ENCODE assay signal across 17 cellular contexts in the genomic region with DNA sequence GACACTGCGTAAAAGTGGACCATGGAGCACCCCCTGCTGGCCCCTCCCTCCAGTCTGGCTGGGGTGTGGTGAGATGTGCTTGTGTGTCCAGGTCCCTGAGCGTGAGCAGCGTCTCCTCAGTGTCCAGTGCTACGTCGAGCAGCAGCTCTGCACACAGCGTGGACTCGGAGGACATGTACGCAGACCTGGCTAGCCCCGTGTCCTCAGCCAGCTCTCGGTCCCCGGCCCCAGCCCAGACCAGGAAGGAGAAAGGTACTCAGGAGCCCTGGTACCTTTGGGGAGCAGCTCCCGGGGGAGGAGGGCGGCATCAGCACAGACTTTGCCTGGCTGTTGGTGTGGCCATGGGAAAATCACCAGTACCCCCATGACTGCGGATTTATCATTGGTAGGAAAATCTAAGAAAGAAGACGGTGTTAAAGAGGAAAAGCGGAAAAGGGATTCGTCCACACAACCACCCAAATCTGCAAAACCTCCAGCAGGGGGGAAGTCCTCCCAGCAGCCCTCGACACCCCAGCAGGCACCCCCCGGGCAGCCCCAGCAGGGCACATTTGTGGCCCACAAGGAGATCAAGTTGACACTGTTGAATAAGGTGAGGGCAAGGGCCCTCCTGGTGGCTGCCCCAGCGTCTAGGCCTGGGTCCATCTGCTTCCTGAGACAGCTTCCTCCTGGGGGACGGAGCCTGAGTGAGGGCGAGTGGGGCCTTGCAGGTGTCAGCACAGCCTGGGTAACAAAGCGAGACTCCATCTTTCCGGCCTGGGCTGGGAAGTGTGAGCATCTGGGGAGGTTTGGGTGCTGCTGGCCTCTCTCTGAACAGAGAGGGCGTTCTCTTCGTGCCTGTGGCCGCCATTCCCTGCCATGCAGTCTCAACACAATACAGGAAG. TPM values are rescaled to one million over a fixed set of nuclear protein-coding genes. Genes with fewer than 3 reads are reported as not detected.
DNase-seq lines count a peak whose midpoint lies in the region; ATAC-seq, FAIRE-seq and TF ChIP-seq lines count a peak whose summit lies in the region.
"Had no signal": no experiment of that assay in that cellular context is flagged by ENCODE, and none has a peak within 500 bp of the region (broad histone marks: within the 10 kb centered on the region; RNA-seq: fewer than 3 reads in every experiment).

No MANE protein-coding gene starts in this region.

- TF ChIP-seq CTCF in DND-41 (IDR thresholded peaks at IDR 0.05; ENCODE audit: borderline replicate concordance, extremely low read depth, low read length, poor library complexity, severe bottlenecking) (peak; percentile 7), WTC11 (IDR thresholded peaks at IDR 0.05) (no peak), pancreas (IDR thresholded peaks at IDR 0.05) (no peak)

- CTCF ChIA-PET in WTC11 (lab: Charles Lee), result interaction anchor here (1.0 kb wide), 1 partner anchor 110 kb away, joined by 3 read pairs; no protein-coding TSS in a partner anchor

- intact Hi-C loops in pancreas (cut with DNase I), result no loop called here

- H3K4me3 Mint-ChIP-seq in WTC11, result no peak overlapping the region
- H3K4me3 Mint-ChIP-seq: activated CD4-positive, alpha-beta T cell treated with anti-CD3 and anti-CD28 coated beads for 36 hours; B cell; stimulated activated naive CD8-positive, alpha-beta T cell treated with anti-CD3 and anti-CD28 coated beads, Interleukin-15, Interleukin-2, amounts not matched to agents 100 ng/mL and 50 ng/mL, for 24 hours had no signal

- H2AFZ ChIP-seq in DND-41 (ENCODE audit: low read depth, low read length), result no peak overlapping the region

- peaks cover 24% of the 10 kb centered on the region for H4K20me1 ChIP-seq in DND-41 (ENCODE audit: insufficient read depth, low read length)

- no peak overlapping the region for H3K27ac ChIP-seq in DND-41 (ENCODE audit: low read length)
- no peak overlapping the region for H3K27ac ChIP-seq in pancreas
- H3K27ac ChIP-seq: colonic mucosa, vagina had no signal

- no peak for ATAC-seq in DND-41 (ENCODE audit: insufficient read depth, low read depth)
- no peak for ATAC-seq in WTC11
- no peak for ATAC-seq in pancreas
- ATAC-seq: activated CD4-positive, alpha-beta T cell treated with anti-CD3 and anti-CD28 coated beads for 36 hours; esophagus mucosa had no signal

- no peaks in the 10 kb centered on the region for H3K79me2 ChIP-seq in DND-41 (ENCODE audit: insufficient read depth, low read length)

- peak overlapping the region; percentile 53 for H3K27ac Mint-ChIP-seq in WTC11
- H3K27ac Mint-ChIP-seq: activated CD4-positive, alpha-beta T cell treated with anti-CD3 and anti-CD28 coated beads for 36 hours; B cell; stimulated activated naive CD8-positive, alpha-beta T cell treated with anti-CD3 and anti-CD28 coated beads, Interleukin-15, Interleukin-2, amounts not matched to agents 100 ng/mL and 50 ng/mL, for 24 hours had no signal

- H3K4me1 Mint-ChIP-seq in WTC11, result peaks cover 6% of the 10 kb centered on the region

- no peak overlapping the region for H3K4me3 ChIP-seq in DND-41 (ENCODE audit: low read depth in 1 of 2, low read length in 2 of 2)
- no peak overlapping the region for H3K4me3 ChIP-seq in pancreas
- H3K4me3 ChIP-seq: colonic mucosa, vagina had no signal

- POLR2A ChIA-PET in WTC11 (lab: Charles Lee), result no interaction called here

- H3K27me3 Mint-ChIP-seq in WTC11 (ENCODE audit: low read depth), result no peaks in the 10 kb centered on the region
- H3K27me3 Mint-ChIP-seq: activated CD4-positive, alpha-beta T cell treated with anti-CD3 and anti-CD28 coated beads for 36 hours; B cell; stimulated activated naive CD8-positive, alpha-beta T cell treated with anti-CD3 and anti-CD28 coated beads, Interleukin-15, Interleukin-2, amounts not matched to agents 100 ng/mL and 50 ng/mL, for 24 hours had no signal

- H3K4me1 ChIP-seq in DND-41 (ENCODE audit: insufficient read depth, low read length), result no peaks in the 10 kb centered on the region
- no peaks in the 10 kb centered on the region for H3K4me1 ChIP-seq in pancreas
- H3K4me1 ChIP-seq: colonic mucosa, vagina had no signal

- peaks cover 42% of the 10 kb centered on the region for H3K36me3 Mint-ChIP-seq in WTC11

- H3K4me2 ChIP-seq in DND-41 (ENCODE audit: insufficient read depth, low read length), result no peak overlapping the region

- 96 to 98% methylated on average over 27 of the region's 27 CpGs for WGBS in pancreas, 2 donors

- no peaks in the 10 kb centered on the region for H3K9me3 Mint-ChIP-seq in WTC11
- H3K9me3 Mint-ChIP-seq: stimulated activated naive CD8-positive, alpha-beta T cell treated with anti-CD3 and anti-CD28 coated beads, Interleukin-15, Interleukin-2, amounts not matched to agents 100 ng/mL and 50 ng/mL, for 24 hours had no signal

- FAIRE-seq in pancreas (lab: Jason Lieb, UNC), result no peak
- FAIRE-seq: small intestine had no signal

- DNase-seq in DND-41, result no peak
- DNase-seq in WTC11 (ENCODE audit: low spot score), result no peak
- DNase-seq in pancreas, result no peak
- DNase-seq in NCI-H510A treated with DMSO at 0.1 percent for 48 hours (lab: John Stamatoyannopoulos, UW), result no peak
- DNase-seq: activated T-cell treated with anti-CD3 and anti-CD28 coated beads, Interleukin-2, amount 50 U/mL, for 48 hours; colonic mucosa; head of caudate nucleus; kidney glomerular epithelial cell; NCI-H1092 treated with DMSO at 0.1 percent for 48 hours; small intestine had no signal

- H3K36me3 ChIP-seq in DND-41 (ENCODE audit: insufficient read depth, low read length) (peaks cover 95% of the 10 kb centered on the region), pancreas (peaks cover 3 to 58% (median 13%) of the 10 kb centered on the region in 3 donors)

- no peaks in the 10 kb centered on the region for H3K9me3 ChIP-seq in DND-41 (ENCODE audit: insufficient read depth, low read length, severe bottlenecking)
- no peaks in the 10 kb centered on the region for H3K9me3 ChIP-seq in pancreas
- H3K9me3 ChIP-seq: colonic mucosa, vagina had no signal

- H3K27me3 ChIP-seq in DND-41 (ENCODE audit: insufficient read depth, low read length, poor library complexity) (no peaks in the 10 kb centered on the region), pancreas (no peaks in the 10 kb centered on the region)
- H3K27me3 ChIP-seq: colonic mucosa, vagina had no signal

- no peak overlapping the region for H3K9ac ChIP-seq in DND-41 (ENCODE audit: low read depth, low read length)

TF ChIP-seq in WTC11, 78 proteins besides CTCF, POLR2A, EP300 and RAD21:
- TF ChIP-seq ZNF232 (CRISPR knock-in tag; IDR thresholded peaks at IDR 0.05) (no peak), NFATC4 (CRISPR knock-in tag; IDR thresholded peaks at IDR 0.05) (no peak), GABPB1 (CRISPR knock-in tag; IDR thresholded peaks at IDR 0.05) (no peak), TCF7 (CRISPR knock-in tag; IDR thresholded peaks at IDR 0.05; ENCODE audit: low read depth) (no peak), NFYB (CRISPR knock-in tag; conservative IDR thresholded peaks at IDR 0.05; ENCODE audit: low read depth) (no peak), ZNF423 (CRISPR knock-in tag; IDR thresholded peaks at IDR 0.05) (no peak), FOXK1 (CRISPR knock-in tag; IDR thresholded peaks at IDR 0.05) (no peak), CREB1 (CRISPR knock-in tag; IDR thresholded peaks at IDR 0.05) (no peak)
- TF ChIP-seq, protein P1, sequence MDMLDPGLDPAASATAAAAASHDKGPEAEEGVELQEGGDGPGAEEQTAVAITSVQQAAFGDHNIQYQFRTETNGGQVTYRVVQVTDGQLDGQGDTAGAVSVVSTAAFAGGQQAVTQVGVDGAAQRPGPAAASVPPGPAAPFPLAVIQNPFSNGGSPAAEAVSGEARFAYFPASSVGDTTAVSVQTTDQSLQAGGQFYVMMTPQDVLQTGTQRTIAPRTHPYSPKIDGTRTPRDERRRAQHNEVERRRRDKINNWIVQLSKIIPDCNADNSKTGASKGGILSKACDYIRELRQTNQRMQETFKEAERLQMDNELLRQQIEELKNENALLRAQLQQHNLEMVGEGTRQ (CRISPR knock-in tag; IDR thresholded peaks at IDR 0.05), result no peak
- TF ChIP-seq, protein P2, sequence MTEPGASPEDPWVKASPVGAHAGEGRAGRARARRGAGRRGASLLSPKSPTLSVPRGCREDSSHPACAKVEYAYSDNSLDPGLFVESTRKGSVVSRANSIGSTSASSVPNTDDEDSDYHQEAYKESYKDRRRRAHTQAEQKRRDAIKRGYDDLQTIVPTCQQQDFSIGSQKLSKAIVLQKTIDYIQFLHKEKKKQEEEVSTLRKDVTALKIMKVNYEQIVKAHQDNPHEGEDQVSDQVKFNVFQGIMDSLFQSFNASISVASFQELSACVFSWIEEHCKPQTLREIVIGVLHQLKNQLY (CRISPR knock-in tag; IDR thresholded peaks at IDR 0.05), result no peak
- TF ChIP-seq, protein P3, sequence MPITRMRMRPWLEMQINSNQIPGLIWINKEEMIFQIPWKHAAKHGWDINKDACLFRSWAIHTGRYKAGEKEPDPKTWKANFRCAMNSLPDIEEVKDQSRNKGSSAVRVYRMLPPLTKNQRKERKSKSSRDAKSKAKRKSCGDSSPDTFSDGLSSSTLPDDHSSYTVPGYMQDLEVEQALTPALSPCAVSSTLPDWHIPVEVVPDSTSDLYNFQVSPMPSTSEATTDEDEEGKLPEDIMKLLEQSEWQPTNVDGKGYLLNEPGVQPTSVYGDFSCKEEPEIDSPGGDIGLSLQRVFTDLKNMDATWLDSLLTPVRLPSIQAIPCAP (CRISPR knock-in tag; IDR thresholded peaks at IDR 0.05), result no peak
TF ChIP-seq in WTC11: peak in this region for 0.

RNA-seq across cellular contexts. Expression of a gene that starts 10.6 kb away (rescaled TPM):
- 0.80 to 1.9 TPM (median 1.5 TPM) in 3 replicates for total RNA-seq in WTC11 (2021)
- total RNA-seq in pancreas, result not detected
- under 1 TPM in 1 of 2 donors, not detected in 1; 0.14 TPM for polyA plus RNA-seq in pancreas
- total RNA-seq: colonic mucosa, esophagus mucosa, mucosa of gallbladder, vagina had no signal

RNA-seq across cellular contexts. Expression of a gene that starts 23.1 kb away (rescaled TPM):
- 169 to 219 TPM (median 207 TPM) in 3 replicates for total RNA-seq in WTC11 (2021)
- total RNA-seq in pancreas, result 100 to 1,000 TPM in 2 of 6 donors, 10 to 100 TPM in 4; 38.0 to 135 (median 58.8) TPM
- polyA plus RNA-seq in pancreas, result 10 to 100 TPM; 63.3 to 85.9 TPM

RNA-seq across cellular contexts. Expression of a gene that starts 35.1 kb away (rescaled TPM):
- 96.9 to 113 TPM (median 109 TPM) in 3 replicates for total RNA-seq in WTC11 (2021)
- 10 to 100 TPM; 12.7 to 20.7 (median 15.3) TPM for total RNA-seq in pancreas
- 10 to 100 TPM; 41.8 to 46.6 TPM for polyA plus RNA-seq in pancreas

RNA-seq across cellular contexts. Expression of a gene that starts 57.6 kb away (rescaled TPM):
- 57.3 to 65.6 TPM (median 61.8 TPM) in 3 replicates for total RNA-seq in WTC11 (2021)
- total RNA-seq in pancreas, result 10 to 100 TPM; 12.2 to 19.6 (median 16.6) TPM
- polyA plus RNA-seq in pancreas, result 10 to 100 TPM; 19.1 to 27.6 TPM

RNA-seq across cellular contexts. Expression of a gene that starts 58.5 kb away (rescaled TPM):
- 8.0 to 9.4 TPM (median 9.1 TPM) in 3 replicates for total RNA-seq in WTC11 (2021)
- 1 to 10 TPM in 1 of 6 donors, under 1 TPM in 5; 0.19 to 1.9 (median 0.69) TPM for total RNA-seq in pancreas
- polyA plus RNA-seq in pancreas, result 1 to 10 TPM in 1 of 2 donors, under 1 TPM in 1; 0.72 to 1.2 TPM
- total RNA-seq: osteoblast, vagina had no signal
